In the genomic region with DNA sequence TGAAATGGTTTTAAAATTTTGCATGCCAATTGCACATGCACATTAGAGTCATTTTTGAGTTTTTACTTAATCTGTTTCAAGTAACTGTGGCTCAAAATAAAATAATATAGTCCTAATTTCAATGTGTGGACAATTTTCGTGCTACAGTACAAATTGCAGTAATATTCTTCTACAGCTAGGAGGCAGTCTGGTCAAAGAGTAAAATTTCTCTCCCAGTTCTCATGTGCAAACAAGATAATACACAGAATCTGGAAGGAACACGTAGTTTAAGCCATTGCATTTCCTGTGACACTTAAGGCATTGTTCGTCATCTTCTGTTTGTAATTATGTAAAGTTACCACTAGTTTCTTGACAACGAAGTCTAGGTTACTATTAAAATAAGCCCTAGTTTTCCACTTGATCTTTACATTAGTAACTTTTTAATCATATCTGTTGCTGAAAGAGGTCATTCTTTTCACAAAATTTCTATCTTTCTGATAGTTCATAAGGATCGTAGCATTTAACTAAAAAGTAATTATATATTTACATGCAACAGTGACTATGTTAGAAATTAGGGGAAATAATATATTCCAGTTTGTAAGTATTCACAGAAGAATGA, we compare ENCODE assay signal across 9 cellular contexts. TPM values are rescaled to one million over a fixed set of nuclear protein-coding genes. Genes with fewer than 3 reads are reported as not detected.
DNase-seq lines count a peak whose midpoint lies in the region; ATAC-seq and TF ChIP-seq lines count a peak whose summit lies in the region.
"Had no signal": no experiment of that assay in that cellular context is flagged by ENCODE, and none has a peak within 500 bp of the region (broad histone marks: within the 10 kb centered on the region; RNA-seq: fewer than 3 reads in every experiment).

No MANE protein-coding gene starts in this region.

- no peak overlapping the region for H3K4me3 ChIP-seq in HFF-Myc (replicated peaks; ENCODE audit: low read depth, low read length)
- H3K4me3 ChIP-seq in thoracic aorta = no peak overlapping the region
- H3K4me3 ChIP-seq: BLaER1 treated with 17β-estradiol and CSF1 and Interleukin-3, amounts not matched to agents 10 nM and 100 nM had no signal

- TF ChIP-seq CTCF in HFF-Myc (IDR thresholded peaks at IDR 0.05; ENCODE audit: low read depth, low read length, missing control alignments) (peak; percentile 56), thoracic aorta (IDR thresholded peaks at IDR 0.05) (peak; percentile 48)

- no peaks in the 10 kb centered on the region for H3K9me3 ChIP-seq in thoracic aorta
- H3K9me3 ChIP-seq: BLaER1 treated with 17β-estradiol and CSF1 and Interleukin-3, amounts not matched to agents 10 nM and 100 nM had no signal

- H3K27me3 ChIP-seq in thoracic aorta (replicated peaks; ENCODE audit: insufficient read depth) = no peaks in the 10 kb centered on the region
- H3K27me3 ChIP-seq: BLaER1 treated with 17β-estradiol and CSF1 and Interleukin-3, amounts not matched to agents 10 nM and 100 nM had no signal

- no peak overlapping the region for H3K27ac ChIP-seq in thoracic aorta
- H3K27ac ChIP-seq: BLaER1 treated with 17β-estradiol and CSF1 and Interleukin-3, amounts not matched to agents 10 nM and 100 nM had no signal

- peaks cover 34% of the 10 kb centered on the region for H3K36me3 ChIP-seq in thoracic aorta

- ATAC-seq in thoracic aorta (ENCODE audit: insufficient number of reproducible peaks, low FRiP score, low read depth) = no peak
- no peak for ATAC-seq in GM18858 (IDR thresholded peaks at IDR 0.05; ENCODE audit: unreplicated experiment)

- no peaks in the 10 kb centered on the region for H3K4me1 ChIP-seq in thoracic aorta (ENCODE audit: control insufficient read depth in 1 of 2, low read depth in 2 of 2)
- H3K4me1 ChIP-seq: BLaER1 treated with 17β-estradiol and CSF1 and Interleukin-3, amounts not matched to agents 10 nM and 100 nM had no signal

- peak; percentile 4 for DNase-seq in DMS153 (lab: John Stamatoyannopoulos, UW)
- no peak for DNase-seq in DMS153 treated with DMSO at 0.1 percent for 48 hours (lab: John Stamatoyannopoulos, UW; ENCODE audit: unreplicated experiment)
- DNase-seq in HFF-Myc (ENCODE audit: extremely low read depth, low read depth) = peak; percentile 67
- peak; percentile 3 for DNase-seq in NCI-H226
- DNase-seq in amniotic epithelial cell (ENCODE audit: low read depth) = peak; percentile 72
- peak; percentile 28 for DNase-seq in iPS-NIHi7 (ENCODE audit: extremely low spot score)
- no peak for DNase-seq in thoracic aorta (ENCODE audit: low spot score)

RNA-seq across cellular contexts. Expression of gene ODR4, which starts 28.9 kb away (rescaled TPM):
- total RNA-seq in thoracic aorta = 10 to 100 TPM; 14.6 to 18.4 TPM

RNA-seq across cellular contexts. Expression of gene TPR, which starts 29.5 kb away (rescaled TPM):
- 100 to 1,000 TPM in 1 of 2 donors, 10 to 100 TPM in 1; 72.0 to 110 TPM for total RNA-seq in thoracic aorta

RNA-seq across cellular contexts. Expression of gene PDC, which starts 56.4 kb away (rescaled TPM):
- total RNA-seq in thoracic aorta = not detected

Comparison
In these comparisons a context has a peak if more than half of its experiments do, and no peak if none do; other contexts are left out.
1. DNase-seq: peak in DMS153 (single experiment), HFF-Myc (single experiment), NCI-H226 (single experiment), amniotic epithelial cell (single experiment) and iPS-NIHi7 (single experiment); none in DMS153 treated with DMSO at 0.1 percent for 48 hours (single experiment) and thoracic aorta (single experiment).